8 cellular contexts compared by ENCODE assay signal in genomic region chr1:220747426-220748090, GRCh38. TPM values are rescaled to one million over a fixed set of nuclear protein-coding genes. Genes with fewer than 3 reads are reported as not detected.
DNase-seq lines count a peak whose midpoint lies in the region; ATAC-seq and TF ChIP-seq lines count a peak whose summit lies in the region.

No MANE protein-coding gene starts in this region.

- peak overlapping the region; percentile 51 for H3K4me3 ChIP-seq in MG63
- peak overlapping the region; percentile 61 to 80 (median 70) for H3K4me3 ChIP-seq in fibroblast of lung (replicated peaks in 1 of 4; ENCODE audit: control extremely low read depth in 1 of 4, insufficient read depth in 1 of 4, low read depth in 3 of 4, low read length in 4 of 4)
- peak overlapping the region; percentile 81 for H3K4me3 ChIP-seq in osteoblast (ENCODE audit: insufficient read depth, low read length)

- H3K27me3 ChIP-seq in MG63 (no peaks in the 10 kb centered on the region), fibroblast of lung (ENCODE audit: control insufficient read depth, insufficient read depth, low read length) (no peaks in the 10 kb centered on the region), osteoblast (ENCODE audit: insufficient read depth, low read length) (no peaks in the 10 kb centered on the region)

- H3K79me2 ChIP-seq in fibroblast of lung (ENCODE audit: control insufficient read depth, insufficient read depth, low read length) (no peaks in the 10 kb centered on the region), osteoblast (ENCODE audit: insufficient read depth, low read length) (peaks cover 6% of the 10 kb centered on the region)

- H3K27ac ChIP-seq in fibroblast of lung (ENCODE audit: insufficient read depth, low read length) = no peak overlapping the region
- H3K27ac ChIP-seq in osteoblast (ENCODE audit: low read depth, low read length) = no peak overlapping the region

- DNase-seq in MG63 (no peak), fibroblast of lung (ENCODE audit: low read depth in 2 of 2) (no peak), osteoblast (ENCODE audit: insufficient read length, low spot score, missing footprints) (peak; percentile 79), KG1 (lab: John Stamatoyannopoulos, UW) (no peak), DMS 273 treated with DMSO at 0.1 percent for 48 hours (lab: John Stamatoyannopoulos, UW) (no peak)

- H4K20me1 ChIP-seq in fibroblast of lung (ENCODE audit: control insufficient read depth, extremely low read depth, insufficient read depth, low read length) (no peaks in the 10 kb centered on the region), osteoblast (ENCODE audit: insufficient read depth, low read length) (no peaks in the 10 kb centered on the region)

- H3K4me2 ChIP-seq in fibroblast of lung (ENCODE audit: extremely low read depth, insufficient read depth, low read length) (peak overlapping the region; percentile 26), osteoblast (ENCODE audit: insufficient read depth, low read length) (peak overlapping the region; percentile 80)

- peak; percentile 8 for ATAC-seq in GM18907 (IDR thresholded peaks at IDR 0.05; ENCODE audit: unreplicated experiment)
- ATAC-seq in GM18870 (IDR thresholded peaks at IDR 0.05; ENCODE audit: unreplicated experiment) = no peak
- ATAC-seq in HG02798 (IDR thresholded peaks at IDR 0.05; ENCODE audit: poor library complexity, unreplicated experiment) = no peak

- TF ChIP-seq CTCF in fibroblast of lung (conservative IDR thresholded peaks at IDR 0.05 in 1 of 2, IDR thresholded peaks at IDR 0.05 in 1 of 2; ENCODE audit: low read depth in 1 of 2, low read length in 2 of 2) (no peak), osteoblast (IDR thresholded peaks at IDR 0.05; ENCODE audit: extremely low read depth, low read depth, low read length) (no peak)

- H3K36me3 ChIP-seq in MG63 (no peaks in the 10 kb centered on the region), fibroblast of lung (ENCODE audit: control insufficient read depth, insufficient read depth, low read length) (no peaks in the 10 kb centered on the region), osteoblast (ENCODE audit: insufficient read depth, low read length) (no peaks in the 10 kb centered on the region)

- H2AFZ ChIP-seq in fibroblast of lung (ENCODE audit: low read length) (peak overlapping the region; percentile 97), osteoblast (ENCODE audit: low read length) (peak overlapping the region; percentile 86)

- no peaks in the 10 kb centered on the region for H3K9me3 ChIP-seq in MG63
- no peaks in the 10 kb centered on the region for H3K9me3 ChIP-seq in fibroblast of lung (ENCODE audit: control insufficient read depth, insufficient read depth, low read depth, low read length)
- H3K9me3 ChIP-seq in osteoblast (ENCODE audit: low read depth, low read length) = no peaks in the 10 kb centered on the region

- no peak overlapping the region for H3K9ac ChIP-seq in fibroblast of lung (ENCODE audit: insufficient read depth, low read length)

- peaks cover 2% of the 10 kb centered on the region for H3K4me1 ChIP-seq in fibroblast of lung (ENCODE audit: control insufficient read depth, extremely low read depth, insufficient read depth, low read length)
- H3K4me1 ChIP-seq in osteoblast (ENCODE audit: insufficient read depth, low read length) = peaks cover 14% of the 10 kb centered on the region

RNA-seq across cellular contexts. Expression of gene MTARC2, which starts 0.6 kb away (rescaled TPM):
- total RNA-seq in MG63 (2014; rRNA removed; shearing (Covaris generic); ENCODE audit: low replicate concordance) = 1.3 and 8.4 TPM in 2 replicates
- total RNA-seq in fibroblast of lung (9.0 and 12.6 TPM in 2 replicates), osteoblast (7.7 and 9.4 TPM in 2 replicates)
- polyA plus RNA-seq in fibroblast of lung = 7.3 and 14.5 TPM in 2 replicates
- 5.3 and 10.2 TPM in 2 replicates for polyA plus RNA-seq in fibroblast of lung (2012)
- 1.1 and 9.6 TPM in 2 replicates for polyA minus RNA-seq in fibroblast of lung (ENCODE audit: low replicate concordance)

RNA-seq across cellular contexts. Expression of gene MTARC1, which starts 39.2 kb away (rescaled TPM):
- 0.26 TPM in 1 of 2 replicates, not detected in the other for total RNA-seq in MG63 (2014; rRNA removed; shearing (Covaris generic); ENCODE audit: low replicate concordance)
- total RNA-seq in fibroblast of lung = 9.6 and 9.8 TPM in 2 replicates
- polyA plus RNA-seq in fibroblast of lung = 1.8 and 2.8 TPM in 2 replicates
- 1.4 and 2.7 TPM in 2 replicates for polyA plus RNA-seq in fibroblast of lung (2012)
- polyA minus RNA-seq in fibroblast of lung (ENCODE audit: low replicate concordance) = 1.1 TPM in 1 of 2 replicates, not detected in the other
- 2.9 TPM in 2 replicates for total RNA-seq in osteoblast

RNA-seq across cellular contexts. Expression of gene C1orf115, which starts 57.4 kb away (rescaled TPM):
- 0.03 TPM in 1 of 2 replicates, not detected in the other for total RNA-seq in MG63 (2014; rRNA removed; shearing (Covaris generic); ENCODE audit: low replicate concordance)
- total RNA-seq in fibroblast of lung = 2.1 and 3.3 TPM in 2 replicates
- polyA plus RNA-seq in fibroblast of lung = 0.63 and 2.2 TPM in 2 replicates
- 0.86 and 1.8 TPM in 2 replicates for polyA plus RNA-seq in fibroblast of lung (2012)
- 0.44 and 1.8 TPM in 2 replicates for polyA minus RNA-seq in fibroblast of lung (ENCODE audit: low replicate concordance)
- total RNA-seq in osteoblast = 0.29 and 0.36 TPM in 2 replicates
